Comparison of ENCODE assay signal across 1 cellular context in the genomic region with DNA sequence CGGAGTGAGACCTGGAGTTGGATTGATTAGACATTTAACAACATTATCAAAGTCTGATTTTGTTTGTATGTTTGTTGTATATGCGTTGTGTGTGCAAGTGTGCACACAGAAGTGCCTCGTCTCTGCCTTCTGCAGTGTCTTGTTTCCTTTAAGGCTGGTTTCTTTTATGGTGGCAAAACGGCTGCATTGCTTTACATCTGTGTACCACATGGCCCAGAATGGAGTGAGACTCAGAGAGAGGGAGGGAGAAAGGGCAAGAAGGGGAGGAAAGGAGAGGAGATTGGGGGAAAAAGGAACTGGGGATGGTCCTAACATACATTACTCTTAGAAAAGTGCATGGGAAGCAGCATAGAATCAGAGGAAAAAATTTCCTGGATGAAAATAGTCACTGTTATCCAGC.
TF ChIP-seq lines count a peak whose summit lies in the region.

No MANE protein-coding gene starts in this region.

TF ChIP-seq in SK-N-SH, 30 proteins besides CTCF, POLR2A, EP300 and RAD21 (continued from another document):
- TF ChIP-seq, protein P1, sequence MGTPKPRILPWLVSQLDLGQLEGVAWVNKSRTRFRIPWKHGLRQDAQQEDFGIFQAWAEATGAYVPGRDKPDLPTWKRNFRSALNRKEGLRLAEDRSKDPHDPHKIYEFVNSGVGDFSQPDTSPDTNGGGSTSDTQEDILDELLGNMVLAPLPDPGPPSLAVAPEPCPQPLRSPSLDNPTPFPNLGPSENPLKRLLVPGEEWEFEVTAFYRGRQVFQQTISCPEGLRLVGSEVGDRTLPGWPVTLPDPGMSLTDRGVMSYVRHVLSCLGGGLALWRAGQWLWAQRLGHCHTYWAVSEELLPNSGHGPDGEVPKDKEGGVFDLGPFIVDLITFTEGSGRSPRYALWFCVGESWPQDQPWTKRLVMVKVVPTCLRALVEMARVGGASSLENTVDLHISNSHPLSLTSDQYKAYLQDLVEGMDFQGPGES (IDR thresholded peaks at IDR 0.05; ENCODE audit: low read depth, low read length) = no peak
- TF ChIP-seq CHD2 (IDR thresholded peaks at IDR 0.05; ENCODE audit: low read length, partially characterized antibody) = no peak
- no peak for TF ChIP-seq MXI1 (IDR thresholded peaks at IDR 0.05; ENCODE audit: low read depth, low read length)
- TF ChIP-seq, protein P2, sequence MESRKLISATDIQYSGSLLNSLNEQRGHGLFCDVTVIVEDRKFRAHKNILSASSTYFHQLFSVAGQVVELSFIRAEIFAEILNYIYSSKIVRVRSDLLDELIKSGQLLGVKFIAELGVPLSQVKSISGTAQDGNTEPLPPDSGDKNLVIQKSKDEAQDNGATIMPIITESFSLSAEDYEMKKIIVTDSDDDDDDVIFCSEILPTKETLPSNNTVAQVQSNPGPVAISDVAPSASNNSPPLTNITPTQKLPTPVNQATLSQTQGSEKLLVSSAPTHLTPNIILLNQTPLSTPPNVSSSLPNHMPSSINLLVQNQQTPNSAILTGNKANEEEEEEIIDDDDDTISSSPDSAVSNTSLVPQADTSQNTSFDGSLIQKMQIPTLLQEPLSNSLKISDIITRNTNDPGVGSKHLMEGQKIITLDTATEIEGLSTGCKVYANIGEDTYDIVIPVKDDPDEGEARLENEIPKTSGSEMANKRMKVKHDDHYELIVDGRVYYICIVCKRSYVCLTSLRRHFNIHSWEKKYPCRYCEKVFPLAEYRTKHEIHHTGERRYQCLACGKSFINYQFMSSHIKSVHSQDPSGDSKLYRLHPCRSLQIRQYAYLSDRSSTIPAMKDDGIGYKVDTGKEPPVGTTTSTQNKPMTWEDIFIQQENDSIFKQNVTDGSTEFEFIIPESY (IDR thresholded peaks at IDR 0.05; ENCODE audit: borderline replicate concordance, low read depth) = no peak
